13 cellular contexts compared by ENCODE assay signal in the genomic region with DNA sequence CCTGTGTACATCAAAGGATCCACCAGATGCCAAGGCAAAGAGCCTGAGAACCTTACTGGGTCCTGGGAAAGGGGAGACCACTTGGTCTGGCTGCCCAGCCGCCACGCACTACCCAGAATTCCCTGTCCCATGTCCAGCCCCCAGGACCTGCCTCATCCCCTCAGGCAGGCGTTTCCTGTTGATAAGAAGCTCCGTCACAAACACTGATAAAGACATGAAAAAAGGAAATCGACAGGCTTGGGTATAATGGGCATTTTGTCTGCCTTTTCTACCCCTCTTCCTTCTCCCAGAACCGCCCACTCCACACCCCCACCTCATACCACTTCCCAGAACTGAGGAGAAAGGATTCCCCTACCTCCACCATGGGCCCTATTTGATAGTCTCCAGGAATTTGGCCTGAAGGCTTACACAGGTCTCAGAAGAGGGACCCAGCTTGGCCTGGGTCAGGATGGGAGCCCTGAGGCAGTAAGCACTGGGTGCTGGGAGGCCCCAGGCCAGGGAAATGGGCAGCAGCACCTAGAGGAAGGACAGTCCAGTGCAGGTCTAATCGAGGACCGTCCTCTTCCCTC. TPM values are rescaled to one million over a fixed set of nuclear protein-coding genes. Genes with fewer than 3 reads are reported as not detected.
A peak's percentile ranks its signal among the peaks of the same experiment; 100 is the strongest.
DNase-seq lines count a peak whose midpoint lies in the region; ATAC-seq and TF ChIP-seq lines count a peak whose summit lies in the region.
"Had no signal": no experiment of that assay in that cellular context is flagged by ENCODE, and none has a peak within 500 bp of the region (broad histone marks: within the 10 kb centered on the region; RNA-seq: fewer than 3 reads in every experiment).

No MANE protein-coding gene starts in this region.

- no peak for TF ChIP-seq CTCF in fibroblast of the aortic adventitia (IDR thresholded peaks at IDR 0.05; ENCODE audit: insufficient read depth, low read length)
- no peak for TF ChIP-seq CTCF in psoas muscle (IDR thresholded peaks at IDR 0.05)
- TF ChIP-seq CTCF in transverse colon (IDR thresholded peaks at IDR 0.05): no peak

- H3K27me3 ChIP-seq in psoas muscle (ENCODE audit: insufficient read depth in 3 of 3, low read length in 2 of 3) (no peaks in the 10 kb centered on the region), transverse colon (no peaks in the 10 kb centered on the region)
- H3K27me3 ChIP-seq: foreskin keratinocyte had no signal

- H3K27ac ChIP-seq in psoas muscle: peak overlapping the region; percentile 54
- H3K27ac ChIP-seq in transverse colon: no peak overlapping the region
- H3K27ac ChIP-seq: foreskin keratinocyte had no signal

- 74 to 75% (median 74%) methylated on average over 8 of the region's 8 CpGs for WGBS in psoas muscle, 3 donors
- WGBS in transverse colon (ENCODE audit: low coverage in 1 of 2), 2 donors: 76% methylated on average over 8 of the region's 8 CpGs; no CpG with 5 or more reads in 1 of the 2 donors

- in situ Hi-C loops in KBM-7 (cut with MboI; ENCODE audit: low pct_unique_long_range_greater_than_20kb, low sequenced_read_pairs) (no loop called here), transverse colon (cut with MboI; ENCODE audit: low pct_ligation_motif_present in 1 of 4, low pct_unique_long_range_greater_than_20kb in 1 of 4, low sequenced_read_pairs in 3 of 4) (loop anchor here in 3 of 4 donors (5.0 to 10.0 kb wide), 3 partner anchors 49 to 59 kb away; no protein-coding TSS in a partner anchor)

- intact Hi-C loops in psoas muscle (cut with DNase I) (no loop called here), transverse colon (cut with DNase I; ENCODE audit: low total_unique reads) (no loop called here)

- peaks cover 28% of the 10 kb centered on the region for H3K4me1 ChIP-seq in psoas muscle
- H3K4me1 ChIP-seq in transverse colon: peaks cover 4 to 22% (median 14%) of the 10 kb centered on the region in 4 donors
- H3K4me1 ChIP-seq: foreskin keratinocyte had no signal

- no peak for TF ChIP-seq POLR2A in transverse colon (IDR thresholded peaks at IDR 0.05)

- no peak for TF ChIP-seq EP300 in transverse colon (IDR thresholded peaks at IDR 0.05; ENCODE audit: low read depth)

- ATAC-seq in psoas muscle: no peak
- no peak for ATAC-seq in GM21367 (IDR thresholded peaks at IDR 0.05; ENCODE audit: unreplicated experiment)

- H3K36me3 ChIP-seq in psoas muscle (ENCODE audit: insufficient read depth in 1 of 2, low read depth in 1 of 2): no peaks in the 10 kb centered on the region
- no peaks in the 10 kb centered on the region for H3K36me3 ChIP-seq in transverse colon

- no peak overlapping the region for H3K4me3 ChIP-seq in fibroblast of the aortic adventitia (ENCODE audit: low read depth, low read length)
- no peak overlapping the region for H3K4me3 ChIP-seq in psoas muscle
- H3K4me3 ChIP-seq in transverse colon: no peak overlapping the region

- peak; percentile 49 for DNase-seq in KBM-7
- peak; percentile 23 for DNase-seq in fibroblast of the aortic adventitia (ENCODE audit: low read depth)
- no peak for DNase-seq in psoas muscle
- no peak for DNase-seq in transverse colon
- DNase-seq in NCI-H345 (lab: John Stamatoyannopoulos, UW): no peak
- DNase-seq: nucleus accumbens, T1000 had no signal

- H3K9me3 ChIP-seq in psoas muscle (no peaks in the 10 kb centered on the region), transverse colon (no peaks in the 10 kb centered on the region)

RNA-seq across cellular contexts. Expression of a gene that starts 18.8 kb away (rescaled TPM):
- total RNA-seq in fibroblast of the aortic adventitia (ENCODE audit: low replicate concordance): 50.3 and 56.5 TPM in 2 replicates
- 10 to 100 TPM; 24.1 to 40.8 (median 25.8) TPM for total RNA-seq in psoas muscle
- polyA plus RNA-seq in psoas muscle: 10 to 100 TPM; 10.8 to 22.8 (median 13.9) TPM
- 100 to 1,000 TPM; 115 to 440 (median 137) TPM for total RNA-seq in transverse colon
- total RNA-seq: activated naive CD8-positive, alpha-beta T cell treated with anti-CD3 and anti-CD28 coated beads for 36 hours; foreskin keratinocyte; RPMI7951 had no signal

RNA-seq across cellular contexts. Expression of a gene that starts 25.4 kb away (rescaled TPM):
- total RNA-seq in fibroblast of the aortic adventitia (ENCODE audit: low replicate concordance): 12.6 and 17.1 TPM in 2 replicates
- total RNA-seq in psoas muscle: 10 to 100 TPM; 10.5 to 16.6 (median 14.0) TPM
- 10 to 100 TPM in 1 of 3 donors, 1 to 10 TPM in 2; 5.8 to 14.9 (median 6.0) TPM for polyA plus RNA-seq in psoas muscle
- total RNA-seq in transverse colon: 10 to 100 TPM; 22.5 to 96.9 (median 68.7) TPM

RNA-seq across cellular contexts. Expression of a gene that starts 38.2 kb away (rescaled TPM):
- total RNA-seq in fibroblast of the aortic adventitia (ENCODE audit: low replicate concordance) (0.09 TPM in 1 of 2 replicates, not detected in the other), psoas muscle (not detected), transverse colon (not detected)
- polyA plus RNA-seq in psoas muscle: under 1 TPM in 1 of 3 donors, not detected in 2; 0.16 TPM
- total RNA-seq: activated naive CD8-positive, alpha-beta T cell treated with anti-CD3 and anti-CD28 coated beads for 36 hours; foreskin keratinocyte; left colon; RPMI7951 had no signal
- polyA plus RNA-seq: BJ, foreskin keratinocyte had no signal

Comparison
In these comparisons a context has a peak if more than half of its experiments do, and no peak if none do; other contexts are left out.
1. DNase-seq: peak in KBM-7 (single experiment) and fibroblast of the aortic adventitia (single experiment); none in psoas muscle (0 of 2), transverse colon (single experiment) and NCI-H345 (single experiment).